13 cellular contexts compared by ENCODE assay signal in the genomic region with DNA sequence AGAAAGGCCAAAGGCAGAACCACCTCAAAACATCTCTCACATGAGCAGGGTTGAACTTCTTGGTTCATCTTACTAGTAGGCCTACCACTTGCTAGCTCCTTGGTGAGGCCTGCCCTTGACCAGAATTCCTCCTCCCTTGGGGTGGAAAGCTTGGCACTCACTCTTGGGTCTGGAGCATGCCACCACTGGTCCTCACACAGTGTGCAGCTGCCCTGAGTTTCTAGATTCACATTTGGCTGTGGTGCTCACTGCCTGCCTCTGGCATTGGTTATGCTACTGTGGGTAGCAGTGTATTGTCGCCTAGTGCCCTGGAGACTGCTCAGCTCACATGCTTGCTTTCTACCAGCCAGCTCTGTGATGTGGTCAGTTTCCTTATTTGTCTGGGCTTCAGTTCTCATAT. TPM values are rescaled to one million over a fixed set of nuclear protein-coding genes. Genes with fewer than 3 reads are reported as not detected.
DNase-seq lines count a peak whose midpoint lies in the region; TF ChIP-seq lines count a peak whose summit lies in the region.
"Had no signal": no experiment of that assay in that cellular context is flagged by ENCODE, and none has a peak within 500 bp of the region (broad histone marks: within the 10 kb centered on the region; RNA-seq: fewer than 3 reads in every experiment).

No MANE protein-coding gene starts in this region.

- no peaks in the 10 kb centered on the region for H3K27me3 ChIP-seq in CD8-positive, alpha-beta memory T cell (ENCODE audit: insufficient read depth, low read length, poor library complexity, severe bottlenecking)
- no peaks in the 10 kb centered on the region for H3K27me3 ChIP-seq in rectal smooth muscle tissue (ENCODE audit: control insufficient read depth, insufficient read depth, low read length)
- H3K27me3 ChIP-seq in MG63, result no peaks in the 10 kb centered on the region
- H3K27me3 ChIP-seq in A673 (replicated peaks; ENCODE audit: insufficient read depth, low read depth, low read length, poor library complexity), result no peaks in the 10 kb centered on the region

- peaks cover 0 to 4% (median 4%) of the 10 kb centered on the region in 5 donors for H3K9me3 Mint-ChIP-seq in CD8-positive, alpha-beta memory T cell
- H3K9me3 Mint-ChIP-seq: activated B cell treated with CpG ODN at 0.5 μM for 24 hours had no signal

- peak overlapping the region; percentile 85 to 98 (median 94) for H3K27ac Mint-ChIP-seq in CD8-positive, alpha-beta memory T cell
- H3K27ac Mint-ChIP-seq: activated B cell treated with CpG ODN at 0.5 μM for 24 hours had no signal

- H3K27ac ChIP-seq in CD8-positive, alpha-beta memory T cell (ENCODE audit: low read depth, low read length), result peak overlapping the region; percentile 84
- H3K27ac ChIP-seq in VCaP (peak overlapping the region; percentile 36; the same call in 1 of the 2 replicates), rectal smooth muscle tissue (ENCODE audit: low read depth, low read length) (no peak overlapping the region), A673 (ENCODE audit: low read depth, low read length, poor library complexity, severe bottlenecking) (no peak overlapping the region)

- no TSS peak for BruUV-seq in A673 (replicated peaks; lab: Mats Ljungman, UMichigan)

- H3K4me3 Mint-ChIP-seq in CD8-positive, alpha-beta memory T cell, result peak overlapping the region; percentile 84 to 98 (median 92)
- H3K4me3 Mint-ChIP-seq: activated B cell treated with CpG ODN at 0.5 μM for 24 hours had no signal

- H3K9ac ChIP-seq in rectal smooth muscle tissue (ENCODE audit: low read length), result no peak overlapping the region

- H3K9me3 ChIP-seq in CD8-positive, alpha-beta memory T cell (ENCODE audit: low read length), result no peaks in the 10 kb centered on the region
- H3K9me3 ChIP-seq in MG63 (peaks cover 1% of the 10 kb centered on the region), A673 (ENCODE audit: low read depth, low read length, poor library complexity, severe bottlenecking) (no peaks in the 10 kb centered on the region)

- CTCF ChIA-PET in CD8-positive, alpha-beta memory T cell (lab: Charles Lee), result interaction anchor here (0.7 to 9.8 kb wide), 14 partner anchors 11 to 262 kb away, joined by 3 to 286 read pairs (median 4); a partner anchor contains a TSS
- CTCF ChIA-PET in A673 (lab: Charles Lee), result no interaction called here

- H3K4me3 ChIP-seq in CD8-positive, alpha-beta memory T cell (ENCODE audit: low read length), result peak overlapping the region; percentile 93
- H3K4me3 ChIP-seq in rectal smooth muscle tissue (ENCODE audit: low read length), result peak overlapping the region; percentile 25
- no peak overlapping the region for H3K4me3 ChIP-seq in MG63
- no peak overlapping the region for H3K4me3 ChIP-seq in A673 (ENCODE audit: low read depth, low read length, poor library complexity, severe bottlenecking)

- H3K36me3 Mint-ChIP-seq in CD8-positive, alpha-beta memory T cell, result peaks cover 8 to 39% (median 10%) of the 10 kb centered on the region in 3 donors

- peaks cover 67 to 89% (median 84%) of the 10 kb centered on the region in 3 donors for H3K4me1 Mint-ChIP-seq in CD8-positive, alpha-beta memory T cell

- intact Hi-C loops in A673 (cut with micrococcal nuclease; ENCODE audit: unreplicated experiment), result no loop called here

- no peaks in the 10 kb centered on the region for H3K27me3 Mint-ChIP-seq in CD8-positive, alpha-beta memory T cell
- H3K27me3 Mint-ChIP-seq: activated B cell treated with CpG ODN at 0.5 μM for 24 hours had no signal

- DNase-seq in CD8-positive, alpha-beta memory T cell, result no peak
- DNase-seq in fibroblast of gingiva (ENCODE audit: low read depth) (peak; percentile 15), MG63 (no peak), GM10266 (ENCODE audit: extremely low spot score) (no peak), A673 (ENCODE audit: low spot score) (no peak)
- DNase-seq in stimulated activated CD4-positive, alpha-beta T cell treated with anti-CD3 and anti-CD28 coated beads, Interleukin-2, amount 100 ng/mL, for 24 hours, result no peak
- DNase-seq: activated B cell treated with CpG ODN at 0.5 μM for 24 hours, foreskin fibroblast, IMR-90, NCI-H187, NCI-H774 had no signal

- no peak for TF ChIP-seq CTCF in VCaP (conservative IDR thresholded peaks at IDR 0.05)
- TF ChIP-seq CTCF in GM10266 (IDR thresholded peaks at IDR 0.05; ENCODE audit: control insufficient read depth, insufficient read depth, low read depth, missing control alignments), result no peak
- TF ChIP-seq CTCF in A673 (conservative IDR thresholded peaks at IDR 0.05; ENCODE audit: low read depth, low read length), result no peak

- H3K36me3 ChIP-seq in CD8-positive, alpha-beta memory T cell (ENCODE audit: insufficient read depth, low read length), result no peaks in the 10 kb centered on the region
- H3K36me3 ChIP-seq in rectal smooth muscle tissue (ENCODE audit: control insufficient read depth, insufficient read depth, low read length), result peaks cover 3% of the 10 kb centered on the region
- H3K36me3 ChIP-seq in MG63, result no peaks in the 10 kb centered on the region; the same call in 1 of the 2 replicates
- H3K36me3 ChIP-seq in A673 (ENCODE audit: insufficient read depth, low read length, poor library complexity, severe bottlenecking), result no peaks in the 10 kb centered on the region

- POLR2A ChIA-PET in CD8-positive, alpha-beta memory T cell (lab: Charles Lee), result interaction anchor here (0.6 to 1.3 kb wide), 5 partner anchors 15 to 262 kb away, joined by 3 to 4 read pairs (median 3); no protein-coding TSS in a partner anchor
- POLR2A ChIA-PET in A673 (lab: Charles Lee; ENCODE audit: low non-redundant PET), result no interaction called here

- peaks cover 65% of the 10 kb centered on the region for H3K4me1 ChIP-seq in CD8-positive, alpha-beta memory T cell (ENCODE audit: insufficient read depth, low read length)
- no peaks in the 10 kb centered on the region for H3K4me1 ChIP-seq in rectal smooth muscle tissue (ENCODE audit: control insufficient read depth, insufficient read depth, low read length)
- H3K4me1 ChIP-seq in A673 (ENCODE audit: insufficient read depth, low read length, poor library complexity, severe bottlenecking), result no peaks in the 10 kb centered on the region

RNA-seq across cellular contexts. Expression of a gene that starts 23.7 kb away (rescaled TPM):
- total RNA-seq in CD8-positive, alpha-beta memory T cell, result 10 to 100 TPM; 28.6 to 30.1 TPM
- polyA plus RNA-seq in CD8-positive, alpha-beta memory T cell, result 64.2 TPM
- 8.8 and 13.0 TPM in 2 replicates for total RNA-seq in MG63 (2014; rRNA removed; shearing (Covaris generic); ENCODE audit: low replicate concordance)
- 19.8 and 21.5 TPM in 2 replicates for total RNA-seq in A673 (2021)

RNA-seq across cellular contexts. Expression of a gene that starts 23.9 kb away (rescaled TPM):
- total RNA-seq in CD8-positive, alpha-beta memory T cell, result 10 to 100 TPM; 31.7 to 32.8 TPM
- polyA plus RNA-seq in CD8-positive, alpha-beta memory T cell, result 29.9 TPM
- total RNA-seq in MG63 (2014; rRNA removed; shearing (Covaris generic); ENCODE audit: low replicate concordance), result 3.4 and 6.0 TPM in 2 replicates
- 24.0 and 26.4 TPM in 2 replicates for total RNA-seq in A673 (2021)

Comparison
In these comparisons a context has a peak if more than half of its experiments do, and no peak if none do; other contexts are left out.
1. H3K27ac ChIP-seq: peak in CD8-positive, alpha-beta memory T cell (single experiment) and VCaP (single experiment); none in rectal smooth muscle tissue (single experiment) and A673 (single experiment).
2. H3K4me3 ChIP-seq: peak in CD8-positive, alpha-beta memory T cell (single experiment) and rectal smooth muscle tissue (single experiment); none in MG63 (single experiment) and A673 (single experiment).